In the genomic region with DNA sequence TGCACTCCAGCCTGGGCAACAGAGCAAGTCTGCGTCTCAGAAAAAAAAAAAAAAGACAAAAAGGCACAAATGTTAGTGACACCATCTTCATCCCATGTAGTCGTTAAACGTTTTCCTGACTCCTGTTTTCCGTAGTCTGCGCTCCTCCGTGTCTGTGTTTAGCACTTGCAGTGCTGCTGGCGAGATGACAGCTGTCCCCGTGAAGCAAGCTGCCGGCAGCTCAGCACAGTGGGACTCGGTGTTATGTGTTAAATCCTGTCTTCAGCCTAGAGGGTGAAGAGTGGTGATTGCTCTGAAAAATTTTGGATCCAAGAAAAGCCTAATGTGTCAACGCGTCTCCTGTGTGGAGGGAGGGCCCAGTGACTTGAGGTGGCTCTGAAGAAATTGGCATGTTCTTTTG, we compare ENCODE assay signal across 22 cellular contexts. TPM values are rescaled to one million over a fixed set of nuclear protein-coding genes. Genes with fewer than 3 reads are reported as not detected.
A peak's percentile ranks its signal among the peaks of the same experiment; 100 is the strongest.
DNase-seq lines count a peak whose midpoint lies in the region; ATAC-seq and TF ChIP-seq lines count a peak whose summit lies in the region.
"Had no signal": no experiment of that assay in that cellular context is flagged by ENCODE, and none has a peak within 500 bp of the region (broad histone marks: within the 10 kb centered on the region; RNA-seq: fewer than 3 reads in every experiment).

No MANE protein-coding gene starts in this region.

- H3K4me3 ChIP-seq in psoas muscle, result no peak overlapping the region
- H3K4me3 ChIP-seq: BLaER1 treated with 17β-estradiol and CSF1 and Interleukin-3, amounts not matched to agents 10 nM and 100 nM; MG63 had no signal

- H3K27ac Mint-ChIP-seq in brain, result peak overlapping the region in 4 of 5 experiments; percentile 34 to 97 (median 88)
- peak overlapping the region; percentile 69 for H3K27ac Mint-ChIP-seq in memory B cell
- H3K27ac Mint-ChIP-seq: CD8-positive, alpha-beta T cell had no signal

- POLR2A ChIA-PET in RWPE1 (lab: Yijun Ruan, JAX; ENCODE audit: low non-redundant PET), result no interaction called here

- H3K27ac ChIP-seq in RWPE1 (peak overlapping the region; percentile 31), psoas muscle (no peak overlapping the region)
- H3K27ac ChIP-seq: BLaER1 treated with 17β-estradiol and CSF1 and Interleukin-3, amounts not matched to agents 10 nM and 100 nM had no signal

- no peaks in the 10 kb centered on the region for H3K27me3 Mint-ChIP-seq in brain
- no peaks in the 10 kb centered on the region for H3K27me3 Mint-ChIP-seq in memory B cell

- CTCF ChIA-PET in RWPE1 (lab: Yijun Ruan, JAX), result no interaction called here

- ATAC-seq in memory B cell (ENCODE audit: low read depth) (no peak), HG02763 (IDR thresholded peaks at IDR 0.05; ENCODE audit: unreplicated experiment) (no peak), psoas muscle (no peak), GM21447 (IDR thresholded peaks at IDR 0.05; ENCODE audit: unreplicated experiment) (no peak)
- ATAC-seq: CD8-positive, alpha-beta T cell; HCT116; Right ventricle myocardium inferior had no signal

- H3K36me3 ChIP-seq in psoas muscle (ENCODE audit: insufficient read depth in 1 of 2, low read depth in 1 of 2), result peaks cover 0 to 10% of the 10 kb centered on the region in 2 donors
- H3K36me3 ChIP-seq: MG63 had no signal

- TF ChIP-seq CTCF in RWPE1 (conservative IDR thresholded peaks at IDR 0.05; ENCODE audit: low read depth) (no peak), brain (conservative IDR thresholded peaks at IDR 0.05) (no peak), psoas muscle (IDR thresholded peaks at IDR 0.05) (no peak)

- H3K36me3 Mint-ChIP-seq in brain, result peaks cover 11% of the 10 kb centered on the region
- H3K36me3 Mint-ChIP-seq in memory B cell, result peaks cover 6% of the 10 kb centered on the region

- H3K9me3 ChIP-seq in psoas muscle, result no peaks in the 10 kb centered on the region
- H3K9me3 ChIP-seq: BLaER1 treated with 17β-estradiol and CSF1 and Interleukin-3, amounts not matched to agents 10 nM and 100 nM; MG63 had no signal

- intact Hi-C loops in psoas muscle (cut with DNase I), result no loop called here

- H3K9me3 Mint-ChIP-seq in brain, result peaks cover 0 to 2% (median 0%) of the 10 kb centered on the region in 5 experiments
- no peaks in the 10 kb centered on the region for H3K9me3 Mint-ChIP-seq in memory B cell
- H3K9me3 Mint-ChIP-seq: CD8-positive, alpha-beta T cell had no signal

- H3K27me3 ChIP-seq in psoas muscle (ENCODE audit: insufficient read depth in 3 of 3, low read length in 2 of 3), result no peaks in the 10 kb centered on the region
- H3K27me3 ChIP-seq: BLaER1 treated with 17β-estradiol and CSF1 and Interleukin-3, amounts not matched to agents 10 nM and 100 nM; MG63 had no signal

- 77 to 82% (median 81%) methylated on average over 12 of the region's 12 CpGs for WGBS in psoas muscle, 3 donors

- H3K4me3 Mint-ChIP-seq in brain (peak overlapping the region in 2 of 5 experiments; percentile 66 to 73), memory B cell (no peak overlapping the region)
- H3K4me3 Mint-ChIP-seq: CD8-positive, alpha-beta T cell had no signal

- peaks cover 5% of the 10 kb centered on the region for H3K4me1 Mint-ChIP-seq in brain
- peaks cover 15% of the 10 kb centered on the region for H3K4me1 Mint-ChIP-seq in memory B cell

- DNase-seq in RWPE1 (ENCODE audit: low spot score), result no peak
- DNase-seq in memory B cell (ENCODE audit: low spot score in 2 of 2), result no peak
- peak; percentile 55 for DNase-seq in occipital lobe (lab: John Stamatoyannopoulos, UW)
- no peak for DNase-seq in psoas muscle
- DNase-seq: ACHN; CD8-positive, alpha-beta T cell; DND-41; GOT3; Kasumi-1; MG63; NCI-H1417; NCI-H1694 treated with DMSO at 0.1 percent for 48 hours; NCI-H2081 treated with DMSO at 0.1 percent for 48 hours; NCI-H2171 treated with DMSO at 0.1 percent for 48 hours; NCI-H524 treated with DMSO at 0.1 percent for 48 hours; OCI-M1 had no signal

- H3K4me1 ChIP-seq in psoas muscle, result no peaks in the 10 kb centered on the region

RNA-seq across cellular contexts. Expression of gene UBXN6, which starts 18.4 kb away (rescaled TPM):
- polyA plus RNA-seq in brain (ENCODE audit: insufficient read depth, low read depth, low replicate concordance), result 266 TPM
- 54.7 TPM for total RNA-seq in occipital lobe
- total RNA-seq in psoas muscle, result 100 to 1,000 TPM; 120 to 170 (median 132) TPM
- 100 to 1,000 TPM; 110 to 274 (median 191) TPM for polyA plus RNA-seq in psoas muscle

RNA-seq across cellular contexts. Expression of gene HDGFL2, which starts 32.9 kb away (rescaled TPM):
- polyA plus RNA-seq in brain (ENCODE audit: insufficient read depth, low read depth, low replicate concordance) (150 TPM), psoas muscle (10 to 100 TPM; 33.4 to 56.4 (median 51.3) TPM)
- total RNA-seq in occipital lobe (32.8 TPM), psoas muscle (10 to 100 TPM; 32.3 to 47.7 (median 39.5) TPM)

RNA-seq across cellular contexts. Expression of gene CHAF1A, which starts 36.8 kb away (rescaled TPM):
- polyA plus RNA-seq in brain (ENCODE audit: insufficient read depth, low read depth, low replicate concordance) (36.3 TPM), psoas muscle (10 to 100 TPM in 1 of 3 donors, 1 to 10 TPM in 2; 5.9 to 12.8 (median 6.4) TPM)
- total RNA-seq in occipital lobe (6.2 TPM), psoas muscle (10 to 100 TPM in 1 of 4 donors, 1 to 10 TPM in 3; 5.6 to 10.3 (median 7.7) TPM)

RNA-seq across cellular contexts. Expression of gene SH3GL1, which starts 38.9 kb away (rescaled TPM):
- polyA plus RNA-seq in brain (ENCODE audit: insufficient read depth, low read depth, low replicate concordance), result 129 TPM
- total RNA-seq in occipital lobe, result 15.3 TPM
- total RNA-seq in psoas muscle, result 10 to 100 TPM; 16.0 to 26.6 (median 21.6) TPM
- polyA plus RNA-seq in psoas muscle, result 10 to 100 TPM; 18.2 to 85.6 (median 27.1) TPM
